Comparison of ENCODE assay signal across 9 cellular contexts in the genomic region with DNA sequence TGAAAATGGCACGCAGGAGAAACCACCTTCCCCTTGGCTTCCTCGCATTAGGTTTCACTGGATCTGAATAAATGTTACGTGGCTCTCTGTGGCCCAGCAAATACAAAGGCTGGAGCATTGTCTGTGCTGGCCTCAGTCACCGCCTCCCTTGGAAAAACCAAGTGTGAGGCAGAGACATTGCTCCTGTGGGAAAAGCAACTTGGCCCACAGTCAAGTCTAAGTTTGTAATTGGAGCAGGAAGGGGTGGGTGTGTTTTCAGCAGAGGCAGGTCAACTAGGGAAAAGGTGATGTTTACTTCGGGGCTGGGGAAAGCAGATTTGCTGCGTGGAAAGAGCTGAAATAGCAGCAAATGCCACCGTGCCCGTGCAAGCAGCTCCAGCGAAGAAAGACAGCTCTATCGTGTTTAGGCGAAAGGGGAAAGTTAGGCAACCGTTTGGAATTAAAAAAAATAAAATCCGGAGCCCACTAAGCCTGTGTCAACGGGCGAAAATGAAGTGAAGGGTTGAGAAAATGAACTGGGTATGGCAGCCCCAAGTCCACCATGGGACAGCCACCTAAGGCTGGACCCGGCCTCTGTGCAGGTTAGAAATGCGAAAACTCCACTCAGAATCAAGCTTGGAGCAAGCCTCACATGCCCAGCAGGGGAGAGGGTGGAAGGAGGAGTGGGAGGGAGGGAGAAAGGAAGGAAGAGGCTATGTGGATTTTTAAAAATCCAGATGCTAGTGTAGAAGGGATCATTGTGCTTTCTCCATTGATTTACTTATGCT.
DNase-seq lines count a peak whose midpoint lies in the region; ATAC-seq, FAIRE-seq and TF ChIP-seq lines count a peak whose summit lies in the region.
"Had no signal": no experiment of that assay in that cellular context is flagged by ENCODE, and none has a peak within 500 bp of the region (broad histone marks: within the 10 kb centered on the region; RNA-seq: fewer than 3 reads in every experiment).

No MANE protein-coding gene starts in this region.

- H3K27ac ChIP-seq in right cardiac atrium (ENCODE audit: low read length) (no peak overlapping the region), skeletal muscle tissue (ENCODE audit: low read depth, low read length) (peak overlapping the region; percentile 69), vagina (no peak overlapping the region)

- H3K27me3 ChIP-seq in adipocyte (replicated peaks; ENCODE audit: control insufficient read depth, insufficient read depth, low read length) (no peaks in the 10 kb centered on the region), right cardiac atrium (ENCODE audit: control insufficient read depth, insufficient read depth) (no peaks in the 10 kb centered on the region), skeletal muscle tissue (ENCODE audit: control insufficient read depth in 3 of 3, insufficient read depth in 3 of 3, low read length in 3 of 3) (peaks cover 0 to 8% (median 0%) of the 10 kb centered on the region in 3 donors), vagina (no peaks in the 10 kb centered on the region)

- 35% methylated on average over 17 of the region's 17 CpGs for WGBS in right cardiac atrium

- H3K4me3 ChIP-seq in adipocyte (ENCODE audit: low read length) (peak overlapping the region; percentile 53), right cardiac atrium (ENCODE audit: low read length) (no peak overlapping the region), skeletal muscle tissue (ENCODE audit: low read length in 3 of 3) (peak overlapping the region; percentile 15 to 54 (median 41)), vagina (no peak overlapping the region)

- H3K36me3 ChIP-seq in adipocyte (ENCODE audit: control insufficient read depth, insufficient read depth, low read length, severe bottlenecking) = no peaks in the 10 kb centered on the region
- H3K36me3 ChIP-seq in skeletal muscle tissue (ENCODE audit: control insufficient read depth in 3 of 3, insufficient read depth in 3 of 3, low read length in 3 of 3) = no peaks in the 10 kb centered on the region
- H3K36me3 ChIP-seq in vagina = no peaks in the 10 kb centered on the region

- H3K9me3 ChIP-seq in adipocyte (ENCODE audit: control insufficient read depth, low read length) = no peaks in the 10 kb centered on the region
- no peaks in the 10 kb centered on the region for H3K9me3 ChIP-seq in right cardiac atrium (ENCODE audit: control insufficient read depth, low read length)
- no peaks in the 10 kb centered on the region for H3K9me3 ChIP-seq in skeletal muscle tissue (ENCODE audit: control insufficient read depth in 3 of 3, low read length in 3 of 3)
- no peaks in the 10 kb centered on the region for H3K9me3 ChIP-seq in vagina

- intact Hi-C loops in right cardiac atrium (cut with DNase I) (no loop called here), vagina (cut with DNase I) (no loop called here)

- ATAC-seq in right cardiac atrium (peak; percentile 81 to 95), HG03565 (IDR thresholded peaks at IDR 0.05; ENCODE audit: unreplicated experiment) (no peak)
- ATAC-seq: natural killer cell had no signal

- H3K9ac ChIP-seq in adipocyte (ENCODE audit: low read length) (peak overlapping the region; percentile 78), skeletal muscle tissue (ENCODE audit: low read depth in 1 of 3, low read length in 3 of 3) (peak overlapping the region in 2 of 3 donors; percentile 50 to 71)

- DNase-seq in HT1080 (ENCODE audit: low read depth) (peak; percentile 17), adipocyte (ENCODE audit: low read depth) (no peak), right cardiac atrium (peak; percentile 51 to 72 (median 67)), HTR-8/SVneo (ENCODE audit: insufficient read length, low spot score) (no peak), vagina (ENCODE audit: extremely low spot score in 2 of 2) (no peak), HCEC 1CT (no peak)
- DNase-seq: natural killer cell had no signal

- FAIRE-seq in HTR-8/SVneo (lab: Jason Lieb, UNC) = no peak

- no peak for TF ChIP-seq CTCF in vagina (IDR thresholded peaks at IDR 0.05)

- peaks cover 23% of the 10 kb centered on the region for H3K4me1 ChIP-seq in adipocyte (ENCODE audit: control insufficient read depth, insufficient read depth, low read length)
- peaks cover 5% of the 10 kb centered on the region for H3K4me1 ChIP-seq in right cardiac atrium (ENCODE audit: control insufficient read depth, insufficient read depth, low read length)
- H3K4me1 ChIP-seq in skeletal muscle tissue (ENCODE audit: control insufficient read depth in 3 of 3, insufficient read depth in 3 of 3, low read length in 3 of 3) = peaks cover 12 to 18% (median 14%) of the 10 kb centered on the region in 3 donors
- no peaks in the 10 kb centered on the region for H3K4me1 ChIP-seq in vagina

- no peak for TF ChIP-seq POLR2A in vagina (IDR thresholded peaks at IDR 0.05)

Comparison
In these comparisons a context has a peak if more than half of its experiments do, and no peak if none do; other contexts are left out.
1. DNase-seq: peak in HT1080 (single experiment) and right cardiac atrium (3 of 3); none in adipocyte (single experiment), HTR-8/SVneo (single experiment), vagina (0 of 2) and HCEC 1CT (single experiment).
2. H3K4me3 ChIP-seq: peak in adipocyte (single experiment) and skeletal muscle tissue (3 of 3); none in right cardiac atrium (single experiment) and vagina (0 of 2).